Comparison of ENCODE assay signal across 1 cellular context in genomic region chr6:38234141-38234540, GRCh38.
TF ChIP-seq lines count a peak whose summit lies in the region.

No MANE protein-coding gene starts in this region.

TF ChIP-seq in HCT116, 20 proteins besides CTCF, POLR2A, EP300 and RAD21 (continued from another document):
- no peak for TF ChIP-seq REST (IDR thresholded peaks at IDR 0.05; ENCODE audit: low read depth)
- TF ChIP-seq ZBTB33 (IDR thresholded peaks at IDR 0.05; ENCODE audit: extremely low read depth, insufficient replicate concordance, low read length): no peak
- no peak for TF ChIP-seq ZFX (IDR thresholded peaks at IDR 0.05)
- no peak for TF ChIP-seq ZNF274 (IDR thresholded peaks at IDR 0.05; ENCODE audit: low read depth, low read length)
- TF ChIP-seq ELF1 (IDR thresholded peaks at IDR 0.05; ENCODE audit: borderline replicate concordance, low read depth): no peak
- TF ChIP-seq SRF (IDR thresholded peaks at IDR 0.05; ENCODE audit: low read depth): no peak
- TF ChIP-seq MAX (IDR thresholded peaks at IDR 0.05): no peak
